7 cellular contexts compared by ENCODE assay signal in genomic region chr17:4944163-4944553, GRCh38. TPM values are rescaled to one million over a fixed set of nuclear protein-coding genes. Genes with fewer than 3 reads are reported as not detected.
DNase-seq lines count a peak whose midpoint lies in the region; ATAC-seq and TF ChIP-seq lines count a peak whose summit lies in the region.
"Had no signal": no experiment of that assay in that cellular context is flagged by ENCODE, and none has a peak within 500 bp of the region (broad histone marks: within the 10 kb centered on the region; RNA-seq: fewer than 3 reads in every experiment).

No MANE protein-coding gene starts in this region.

- peak overlapping the region; percentile 100 for H3K27ac ChIP-seq in GM23338 (ENCODE audit: low read depth)

- peaks cover 59% of the 10 kb centered on the region for H3K79me2 ChIP-seq in GM23338 (replicated peaks; ENCODE audit: insufficient read depth)

- no peak overlapping the region for H3K4me3 ChIP-seq in GM23338

- H3K4me1 Mint-ChIP-seq in GM23338 (peaks cover 39% of the 10 kb centered on the region), natural killer cell (peaks cover 65 to 82% of the 10 kb centered on the region in 2 donors)

- peaks cover 76% of the 10 kb centered on the region for H3K36me3 Mint-ChIP-seq in GM23338 (ENCODE audit: low read depth)
- peaks cover 14% of the 10 kb centered on the region for H3K36me3 Mint-ChIP-seq in natural killer cell

- peaks cover 61% of the 10 kb centered on the region for H3F3A ChIP-seq in GM23338 (replicated peaks; ENCODE audit: low read depth)

- H3K36me3 ChIP-seq in GM23338 (ENCODE audit: insufficient read depth), result peaks cover 21% of the 10 kb centered on the region

- H3K4me2 ChIP-seq in GM23338, result no peak overlapping the region

- H3K4me1 ChIP-seq in GM23338 (ENCODE audit: insufficient read depth), result peaks cover 34% of the 10 kb centered on the region

- H2AFZ ChIP-seq in GM23338, result no peak overlapping the region

- H3K27me3 Mint-ChIP-seq in GM23338 (ENCODE audit: insufficient read depth, low read depth, poor library complexity), result peaks cover 36% of the 10 kb centered on the region
- H3K27me3 Mint-ChIP-seq in natural killer cell (ENCODE audit: low read depth in 2 of 2), result peaks cover 0 to 2% of the 10 kb centered on the region in 2 donors

- H3K9me2 ChIP-seq in GM23338 (ENCODE audit: insufficient read depth), result no peaks in the 10 kb centered on the region

- H3K27ac Mint-ChIP-seq in GM23338 (peak overlapping the region; percentile 92), natural killer cell (peak overlapping the region; percentile 87 to 93)

- intact Hi-C loops in natural killer cell (cut with micrococcal nuclease), result loop anchor here (2.0 kb wide), 1 partner anchor 43 kb away; no protein-coding TSS in a partner anchor

- peaks cover 34% of the 10 kb centered on the region for H4K20me1 ChIP-seq in GM23338 (replicated peaks; ENCODE audit: insufficient read depth)

- H3K27me3 ChIP-seq in GM23338 (ENCODE audit: insufficient read depth), result no peaks in the 10 kb centered on the region

- peak overlapping the region; percentile 35; the same call in 1 of the 3 replicates for H3K4me3 Mint-ChIP-seq in GM23338
- peak overlapping the region; percentile 91 for H3K4me3 Mint-ChIP-seq in natural killer cell

- DNase-seq in GM23338 (ENCODE audit: low spot score) (peak; percentile 32), natural killer cell (no peak), glomerular visceral epithelial cell (ENCODE audit: extremely low spot score) (no peak), NCI-H187 (lab: John Stamatoyannopoulos, UW) (no peak), NCI-H1417 treated with DMSO at 0.1 percent for 48 hours (lab: John Stamatoyannopoulos, UW) (no peak)
- DNase-seq in activated CD4-positive, alpha-beta T cell treated with anti-CD3 and anti-CD28 coated beads, Interleukin-2, amount 50 U/mL, for 48 hours, result peak; percentile 61 to 71

- TF ChIP-seq CTCF in GM23338 (conservative IDR thresholded peaks at IDR 0.05; ENCODE audit: low read depth in 2 of 2), result no peak
- TF ChIP-seq CTCF in natural killer cell (IDR thresholded peaks at IDR 0.05), result no peak

- H3K9me3 Mint-ChIP-seq in GM23338 (no peaks in the 10 kb centered on the region; the same call in 2 of the 3 replicates), natural killer cell (no peaks in the 10 kb centered on the region)

- ATAC-seq in GM23338 (no peak), natural killer cell (no peak)

TF ChIP-seq in GM23338, 12 proteins besides CTCF, POLR2A, EP300 and RAD21:
- TF ChIP-seq EZH2 (IDR thresholded peaks at IDR 0.05; ENCODE audit: low read depth, unreplicated experiment), result no peak
TF ChIP-seq in GM23338: peak in this region for 0.

RNA-seq across cellular contexts. Expression of gene RNF167, which starts 4.1 kb away (rescaled TPM):
- total RNA-seq in GM23338 (2014; rRNA removed; shearing (Covaris generic)), result 84.4 and 87.0 TPM in 2 replicates
- polyA plus RNA-seq in GM23338 (2016; fragmentation: Nextera tagmentation; extraction: Ambion mirVana), result 60.1 and 61.2 TPM in 2 replicates
- 100 to 1,000 TPM; 149 to 189 (median 177) TPM for total RNA-seq in natural killer cell

RNA-seq across cellular contexts. Expression of gene PFN1, which starts 4.2 kb away (rescaled TPM):
- 1,702 and 2,002 TPM in 2 replicates for total RNA-seq in GM23338 (2014; rRNA removed; shearing (Covaris generic))
- 3,646 and 3,709 TPM in 2 replicates for polyA plus RNA-seq in GM23338 (2016; fragmentation: Nextera tagmentation; extraction: Ambion mirVana)
- 1,000 to 10,000 TPM; 1,278 to 1,379 (median 1,308) TPM for total RNA-seq in natural killer cell

RNA-seq across cellular contexts. Expression of gene SLC25A11, which starts 4.3 kb away (rescaled TPM):
- 70.4 and 73.6 TPM in 2 replicates for total RNA-seq in GM23338 (2014; rRNA removed; shearing (Covaris generic))
- 35.7 and 37.8 TPM in 2 replicates for polyA plus RNA-seq in GM23338 (2016; fragmentation: Nextera tagmentation; extraction: Ambion mirVana)
- 10 to 100 TPM; 34.7 to 47.5 (median 42.5) TPM for total RNA-seq in natural killer cell

RNA-seq across cellular contexts. Expression of gene ENO3, which starts 6.8 kb away (rescaled TPM):
- total RNA-seq in GM23338 (2014; rRNA removed; shearing (Covaris generic)), result 8.9 and 12.1 TPM in 2 replicates
- 19.6 and 25.5 TPM in 2 replicates for polyA plus RNA-seq in GM23338 (2016; fragmentation: Nextera tagmentation; extraction: Ambion mirVana)
- total RNA-seq in natural killer cell, result 10 to 100 TPM; 26.1 to 28.4 (median 26.6) TPM

RNA-seq across cellular contexts. Expression of gene GP1BA, which starts 12.1 kb away (rescaled TPM):
- not detected in 2 replicates for total RNA-seq in GM23338 (2014; rRNA removed; shearing (Covaris generic))
- 0.14 and 0.24 TPM in 2 replicates for polyA plus RNA-seq in GM23338 (2016; fragmentation: Nextera tagmentation; extraction: Ambion mirVana)
- total RNA-seq in natural killer cell, result 1 to 10 TPM in 2 of 3 donors, under 1 TPM in 1; 0.25 to 4.3 (median 2.2) TPM
- total RNA-seq: pulmonary artery endothelial cell had no signal

Comparison
In these comparisons a context has a peak if more than half of its experiments do, and no peak if none do; other contexts are left out.
1. DNase-seq: peak in GM23338 (single experiment) and activated CD4-positive, alpha-beta T cell treated with anti-CD3 and anti-CD28 coated beads, Interleukin-2, amount 50 U/mL, for 48 hours (2 of 2); none in natural killer cell (single experiment), glomerular visceral epithelial cell (single experiment), NCI-H187 (0 of 2) and NCI-H1417 treated with DMSO at 0.1 percent for 48 hours (single experiment).